Comparison of ENCODE assay signal across 1 cellular context in genomic region chr2:96507957-96508520, GRCh38.
A peak's percentile ranks its signal among the peaks of the same experiment; 100 is the strongest.
TF ChIP-seq lines count a peak whose summit lies in the region.

No MANE protein-coding gene starts in this region.

TF ChIP-seq in HepG2, 621 proteins besides CTCF, POLR2A, EP300 and RAD21 (continued from another document and continues in another):
- TF ChIP-seq ZBED4 (CRISPR knock-in tag; IDR thresholded peaks at IDR 0.05; ENCODE audit: borderline replicate concordance) (no peak), ARHGAP35 (CRISPR knock-in tag; IDR thresholded peaks at IDR 0.05; ENCODE audit: borderline replicate concordance) (0 out of 2 replicates have a peak, but pooled peaks have one; percentile 7), FOXK2 (IDR thresholded peaks at IDR 0.05) (no peak), NR2F1 (CRISPR knock-in tag; IDR thresholded peaks at IDR 0.05) (no peak), PRDM10 (CRISPR knock-in tag; IDR thresholded peaks at IDR 0.05; ENCODE audit: low read depth) (no peak), BORCS8-MEF2B (CRISPR knock-in tag; IDR thresholded peaks at IDR 0.05) (no peak), CEBPG (CRISPR knock-in tag; IDR thresholded peaks at IDR 0.05) (0 out of 2 replicates have a peak, but pooled peaks have one; percentile 16), EHMT2 (IDR thresholded peaks at IDR 0.05; ENCODE audit: borderline replicate concordance, low read depth, low read length) (no peak), HOXA7 (CRISPR knock-in tag; IDR thresholded peaks at IDR 0.05) (no peak), ZNF501 (CRISPR knock-in tag; IDR thresholded peaks at IDR 0.05) (peak; percentile 87), ZFYVE20 (CRISPR knock-in tag; IDR thresholded peaks at IDR 0.05; ENCODE audit: borderline replicate concordance, low read depth) (no peak), NKX3-1 (CRISPR knock-in tag; IDR thresholded peaks at IDR 0.05) (no peak), ZNF451 (CRISPR knock-in tag; IDR thresholded peaks at IDR 0.05) (peak; percentile 79; the same call in 1 of the 2 replicates), ZNF280D (CRISPR knock-in tag; IDR thresholded peaks at IDR 0.05) (peak; percentile 75), ATF7-NPFF (CRISPR knock-in tag; IDR thresholded peaks at IDR 0.05; ENCODE audit: low read depth) (0 out of 2 replicates have a peak, but pooled peaks have one; percentile 20), CAMTA2 (CRISPR knock-in tag; IDR thresholded peaks at IDR 0.05; ENCODE audit: borderline replicate concordance) (no peak), KDM4B (CRISPR knock-in tag; IDR thresholded peaks at IDR 0.05) (no peak), PBX2 (CRISPR knock-in tag; IDR thresholded peaks at IDR 0.05) (no peak), TCF12 (IDR thresholded peaks at IDR 0.05) (no peak), TCF12 (CRISPR knock-in tag; IDR thresholded peaks at IDR 0.05) (no peak), XRCC5 (optimal IDR thresholded peaks at IDR 0.05; ENCODE audit: low read length) (peak; percentile 93), FOXP4 (CRISPR knock-in tag; IDR thresholded peaks at IDR 0.05) (no peak), ZZZ3 (CRISPR knock-in tag; IDR thresholded peaks at IDR 0.05; ENCODE audit: borderline replicate concordance) (no peak), ZNF883 (CRISPR knock-in tag; IDR thresholded peaks at IDR 0.05; ENCODE audit: not compliant biosample characterization) (peak; percentile 74), CHCHD3 (CRISPR knock-in tag; IDR thresholded peaks at IDR 0.05) (no peak), ZNF530 (CRISPR knock-in tag; IDR thresholded peaks at IDR 0.05; ENCODE audit: low read depth) (no peak), KLF11 (CRISPR knock-in tag; IDR thresholded peaks at IDR 0.05) (no peak), CSRNP1 (CRISPR knock-in tag; IDR thresholded peaks at IDR 0.05) (no peak), ZFP1 (CRISPR knock-in tag; IDR thresholded peaks at IDR 0.05) (no peak), ZFY (CRISPR knock-in tag; IDR thresholded peaks at IDR 0.05) (peak; percentile 26; the same call in 1 of the 2 replicates), JUND (CRISPR knock-in tag; IDR thresholded peaks at IDR 0.05) (no peak), SNRNP70 (IDR thresholded peaks at IDR 0.05; ENCODE audit: low read depth, low read length) (no peak), ZNF687 (CRISPR knock-in tag; IDR thresholded peaks at IDR 0.05) (peak; percentile 67), GATA4 (IDR thresholded peaks at IDR 0.05; ENCODE audit: borderline replicate concordance, low read depth) (no peak), ZBTB34 (CRISPR knock-in tag; IDR thresholded peaks at IDR 0.05) (no peak; the same call in 1 of the 2 replicates), SMARCE1 (IDR thresholded peaks at IDR 0.05; ENCODE audit: borderline replicate concordance) (no peak), ZNF292 (CRISPR knock-in tag; IDR thresholded peaks at IDR 0.05; ENCODE audit: borderline replicate concordance, low read depth) (peak; percentile 46; the same call in 1 of the 2 replicates), ZNF33A (CRISPR knock-in tag; IDR thresholded peaks at IDR 0.05; ENCODE audit: borderline replicate concordance) (no peak), ZFP36L2 (CRISPR knock-in tag; IDR thresholded peaks at IDR 0.05) (no peak), ZNF768 (CRISPR knock-in tag; IDR thresholded peaks at IDR 0.05) (peak; percentile 35; the same call in 1 of the 2 replicates)
